ENCODE assay signal across 1 cellular context in genomic region chr12:49295087-49296001, GRCh38.
TF ChIP-seq lines count a peak whose summit lies in the region.

TSS of gene PRPH (plus strand) at chr12:49295147. CDS start at chr12:49295201, 54 bp downstream.

TF ChIP-seq in HepG2, 621 proteins besides CTCF, POLR2A, EP300 and RAD21 (continued from another document and continues in another):
- TF ChIP-seq ZNF784 (CRISPR knock-in tag; IDR thresholded peaks at IDR 0.05; ENCODE audit: borderline replicate concordance) = no peak
- peak; percentile 57; the same call in 1 of the 2 replicates for TF ChIP-seq ZNF563 (CRISPR knock-in tag; IDR thresholded peaks at IDR 0.05)
- TF ChIP-seq IKZF4 (CRISPR knock-in tag; IDR thresholded peaks at IDR 0.05; ENCODE audit: borderline replicate concordance, low read depth, not compliant biosample characterization) = no peak
- TF ChIP-seq ZNF724P (CRISPR knock-in tag; IDR thresholded peaks at IDR 0.05; ENCODE audit: borderline replicate concordance) = no peak
- TF ChIP-seq REPIN1 (CRISPR knock-in tag; IDR thresholded peaks at IDR 0.05; ENCODE audit: borderline replicate concordance, low read depth) = no peak
- peak; percentile 43; the same call in 1 of the 2 replicates for TF ChIP-seq HDAC1 (CRISPR knock-in tag; IDR thresholded peaks at IDR 0.05)
- TF ChIP-seq KAT7 (CRISPR knock-in tag; IDR thresholded peaks at IDR 0.05; ENCODE audit: borderline replicate concordance) = no peak
- TF ChIP-seq U2AF1 (optimal IDR thresholded peaks at IDR 0.05; ENCODE audit: low read depth, low read length) = no peak
- peak; percentile 32; the same call in 1 of the 2 replicates for TF ChIP-seq ZNF780A (CRISPR knock-in tag; IDR thresholded peaks at IDR 0.05)
- TF ChIP-seq ZNF10 (CRISPR knock-in tag; IDR thresholded peaks at IDR 0.05; ENCODE audit: borderline replicate concordance, low read depth) = no peak
- no peak for TF ChIP-seq ZNF574 (CRISPR knock-in tag; IDR thresholded peaks at IDR 0.05)
- TF ChIP-seq BRF2 (CRISPR knock-in tag; IDR thresholded peaks at IDR 0.05) = no peak
- peak; percentile 48; the same call in 1 of the 2 replicates for TF ChIP-seq KDM2A (CRISPR knock-in tag; IDR thresholded peaks at IDR 0.05; ENCODE audit: borderline replicate concordance, low read depth)
- TF ChIP-seq ZNF337 (CRISPR knock-in tag; IDR thresholded peaks at IDR 0.05; ENCODE audit: borderline replicate concordance, low read depth) = no peak
- TF ChIP-seq ZNF296 (CRISPR knock-in tag; conservative IDR thresholded peaks at IDR 0.05) = no peak
- TF ChIP-seq, protein P1, sequence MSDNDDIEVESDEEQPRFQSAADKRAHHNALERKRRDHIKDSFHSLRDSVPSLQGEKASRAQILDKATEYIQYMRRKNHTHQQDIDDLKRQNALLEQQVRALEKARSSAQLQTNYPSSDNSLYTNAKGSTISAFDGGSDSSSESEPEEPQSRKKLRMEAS (IDR thresholded peaks at IDR 0.05) = peak; percentile 61
- no peak for TF ChIP-seq ZSCAN9 (CRISPR knock-in tag; IDR thresholded peaks at IDR 0.05; ENCODE audit: borderline replicate concordance)
- peak; percentile 95 for TF ChIP-seq ZNF777 (CRISPR knock-in tag; IDR thresholded peaks at IDR 0.05)
- TF ChIP-seq ZNF687 (CRISPR knock-in tag; IDR thresholded peaks at IDR 0.05) = peak; percentile 76
- peak; percentile 35 for TF ChIP-seq ZFX (CRISPR knock-in tag; IDR thresholded peaks at IDR 0.05; ENCODE audit: low read depth)
- TF ChIP-seq SP1 (IDR thresholded peaks at IDR 0.05) = no peak
- no peak for TF ChIP-seq SP1 (CRISPR knock-in tag; IDR thresholded peaks at IDR 0.05)
- TF ChIP-seq REL (CRISPR knock-in tag; conservative IDR thresholded peaks at IDR 0.05) = 0 out of 2 replicates have a peak, but pooled peaks have one; percentile 42
- TF ChIP-seq SALL1 (CRISPR knock-in tag; IDR thresholded peaks at IDR 0.05) = peak; percentile 10; the same call in 1 of the 2 replicates
- TF ChIP-seq ZFP91 (CRISPR knock-in tag; IDR thresholded peaks at IDR 0.05; ENCODE audit: borderline replicate concordance) = peak; percentile 48
- no peak for TF ChIP-seq SMAD1 (CRISPR knock-in tag; IDR thresholded peaks at IDR 0.05; ENCODE audit: borderline replicate concordance, low read depth)
- no peak for TF ChIP-seq ZNF614 (CRISPR knock-in tag; IDR thresholded peaks at IDR 0.05; ENCODE audit: borderline replicate concordance)
- TF ChIP-seq ZNF589 (CRISPR knock-in tag; conservative IDR thresholded peaks at IDR 0.05) = peak; percentile 64; the same call in 1 of the 2 replicates
- TF ChIP-seq ZNF251 (CRISPR knock-in tag; IDR thresholded peaks at IDR 0.05) = no peak
- TF ChIP-seq, protein P2, sequence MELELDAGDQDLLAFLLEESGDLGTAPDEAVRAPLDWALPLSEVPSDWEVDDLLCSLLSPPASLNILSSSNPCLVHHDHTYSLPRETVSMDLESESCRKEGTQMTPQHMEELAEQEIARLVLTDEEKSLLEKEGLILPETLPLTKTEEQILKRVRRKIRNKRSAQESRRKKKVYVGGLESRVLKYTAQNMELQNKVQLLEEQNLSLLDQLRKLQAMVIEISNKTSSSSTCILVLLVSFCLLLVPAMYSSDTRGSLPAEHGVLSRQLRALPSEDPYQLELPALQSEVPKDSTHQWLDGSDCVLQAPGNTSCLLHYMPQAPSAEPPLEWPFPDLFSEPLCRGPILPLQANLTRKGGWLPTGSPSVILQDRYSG (CRISPR knock-in tag; IDR thresholded peaks at IDR 0.05) = no peak
- no peak for TF ChIP-seq ZNF879 (CRISPR knock-in tag; IDR thresholded peaks at IDR 0.05)
- 0 out of 2 replicates have a peak, but pooled peaks have one; percentile 28 for TF ChIP-seq ZNF451 (CRISPR knock-in tag; IDR thresholded peaks at IDR 0.05)
- TF ChIP-seq, protein P3, sequence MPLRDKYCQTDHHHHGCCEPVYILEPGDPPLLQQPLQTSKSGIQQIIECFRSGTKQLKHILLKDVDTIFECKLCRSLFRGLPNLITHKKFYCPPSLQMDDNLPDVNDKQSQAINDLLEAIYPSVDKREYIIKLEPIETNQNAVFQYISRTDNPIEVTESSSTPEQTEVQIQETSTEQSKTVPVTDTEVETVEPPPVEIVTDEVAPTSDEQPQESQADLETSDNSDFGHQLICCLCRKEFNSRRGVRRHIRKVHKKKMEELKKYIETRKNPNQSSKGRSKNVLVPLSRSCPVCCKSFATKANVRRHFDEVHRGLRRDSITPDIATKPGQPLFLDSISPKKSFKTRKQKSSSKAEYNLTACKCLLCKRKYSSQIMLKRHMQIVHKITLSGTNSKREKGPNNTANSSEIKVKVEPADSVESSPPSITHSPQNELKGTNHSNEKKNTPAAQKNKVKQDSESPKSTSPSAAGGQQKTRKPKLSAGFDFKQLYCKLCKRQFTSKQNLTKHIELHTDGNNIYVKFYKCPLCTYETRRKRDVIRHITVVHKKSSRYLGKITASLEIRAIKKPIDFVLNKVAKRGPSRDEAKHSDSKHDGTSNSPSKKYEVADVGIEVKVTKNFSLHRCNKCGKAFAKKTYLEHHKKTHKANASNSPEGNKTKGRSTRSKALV (CRISPR knock-in tag; IDR thresholded peaks at IDR 0.05) = peak; percentile 99
- TF ChIP-seq ADNP (CRISPR knock-in tag; IDR thresholded peaks at IDR 0.05) = no peak
- TF ChIP-seq ELF4 (CRISPR knock-in tag; IDR thresholded peaks at IDR 0.05; ENCODE audit: borderline replicate concordance) = no peak
- 0 out of 2 replicates have a peak, but pooled peaks have one; percentile 38 for TF ChIP-seq ZSCAN21 (CRISPR knock-in tag; IDR thresholded peaks at IDR 0.05; ENCODE audit: borderline replicate concordance)
- no peak for TF ChIP-seq MNT (IDR thresholded peaks at IDR 0.05)
- TF ChIP-seq ZNF772 (CRISPR knock-in tag; IDR thresholded peaks at IDR 0.05) = no peak
- TF ChIP-seq PATZ1 (CRISPR knock-in tag; IDR thresholded peaks at IDR 0.05) = no peak
- TF ChIP-seq SAP130 (CRISPR knock-in tag; IDR thresholded peaks at IDR 0.05; ENCODE audit: low read depth) = 0 out of 2 replicates have a peak, but pooled peaks have one; percentile 10
- TF ChIP-seq NFE2 (CRISPR knock-in tag; IDR thresholded peaks at IDR 0.05) = no peak
- TF ChIP-seq STAG1 (CRISPR knock-in tag; IDR thresholded peaks at IDR 0.05) = peak; percentile 22
